22 cellular contexts compared by ENCODE assay signal in the genomic region with DNA sequence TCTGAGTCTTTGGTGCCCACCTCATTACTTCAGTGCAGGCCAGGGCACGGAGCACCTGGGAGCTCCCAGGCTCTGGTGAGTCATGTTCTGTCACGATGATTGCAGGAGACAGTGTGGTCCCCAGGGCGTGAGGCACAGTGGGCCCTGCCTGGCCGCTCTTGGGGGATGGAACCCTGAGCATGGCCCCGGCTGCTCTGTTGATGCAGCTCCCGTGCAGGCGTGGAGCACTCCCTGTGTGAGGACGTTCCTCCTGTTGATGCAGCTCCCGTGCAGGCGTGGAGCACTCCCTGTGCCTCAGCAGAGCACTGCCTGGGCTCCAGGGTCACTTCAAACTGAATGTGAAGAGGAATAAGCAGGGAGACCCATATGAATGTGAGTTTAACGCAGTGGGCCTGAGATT. TPM values are rescaled to one million over a fixed set of nuclear protein-coding genes. Genes with fewer than 3 reads are reported as not detected.
"Had no signal": no experiment of that assay in that cellular context is flagged by ENCODE, and none has a peak within 500 bp of the region (broad histone marks: within the 10 kb centered on the region; RNA-seq: fewer than 3 reads in every experiment).

No MANE protein-coding gene starts in this region.

- H3K4me2 ChIP-seq: KMS-11, SK-N-SH had no signal

- H3K4me3 ChIP-seq: K562 had no signal

- ATAC-seq: K562 had no signal

- H3K9me3 ChIP-seq: SK-N-SH had no signal

- DNase-seq: Kasumi-1, MM.1S, NCI-H1092 treated with DMSO at 0.1 percent for 48 hours, NCI-H1436, NCI-H187, NCI-H2029, NCI-H2081 treated with DMSO at 0.1 percent for 48 hours, NCI-H2171 treated with DMSO at 0.1 percent for 48 hours, NCI-H2227 treated with DMSO at 0.1 percent for 48 hours, NCI-H524, NCI-H69, NCI-H774, RPMI8226, SHP77 had no signal

- H3K9ac ChIP-seq: KMS-11, SK-N-SH had no signal

- H3K27ac ChIP-seq: KMS-11 had no signal

RNA-seq across cellular contexts. Expression of a gene that starts 34.5 kb away (rescaled TPM):
- total RNA-seq: HT1080, K562, M059J, NCI-H460, SK-MEL-5 had no signal
- polyA plus RNA-seq: IgD-negative memory B cell, K562, SK-N-SH had no signal

RNA-seq across cellular contexts. Expression of a gene that starts 52.7 kb away (rescaled TPM):
- total RNA-seq: HT1080, K562, M059J, NCI-H460, SK-MEL-5 had no signal
- polyA plus RNA-seq: IgD-negative memory B cell, K562, SK-N-SH had no signal
